In the genomic region with DNA sequence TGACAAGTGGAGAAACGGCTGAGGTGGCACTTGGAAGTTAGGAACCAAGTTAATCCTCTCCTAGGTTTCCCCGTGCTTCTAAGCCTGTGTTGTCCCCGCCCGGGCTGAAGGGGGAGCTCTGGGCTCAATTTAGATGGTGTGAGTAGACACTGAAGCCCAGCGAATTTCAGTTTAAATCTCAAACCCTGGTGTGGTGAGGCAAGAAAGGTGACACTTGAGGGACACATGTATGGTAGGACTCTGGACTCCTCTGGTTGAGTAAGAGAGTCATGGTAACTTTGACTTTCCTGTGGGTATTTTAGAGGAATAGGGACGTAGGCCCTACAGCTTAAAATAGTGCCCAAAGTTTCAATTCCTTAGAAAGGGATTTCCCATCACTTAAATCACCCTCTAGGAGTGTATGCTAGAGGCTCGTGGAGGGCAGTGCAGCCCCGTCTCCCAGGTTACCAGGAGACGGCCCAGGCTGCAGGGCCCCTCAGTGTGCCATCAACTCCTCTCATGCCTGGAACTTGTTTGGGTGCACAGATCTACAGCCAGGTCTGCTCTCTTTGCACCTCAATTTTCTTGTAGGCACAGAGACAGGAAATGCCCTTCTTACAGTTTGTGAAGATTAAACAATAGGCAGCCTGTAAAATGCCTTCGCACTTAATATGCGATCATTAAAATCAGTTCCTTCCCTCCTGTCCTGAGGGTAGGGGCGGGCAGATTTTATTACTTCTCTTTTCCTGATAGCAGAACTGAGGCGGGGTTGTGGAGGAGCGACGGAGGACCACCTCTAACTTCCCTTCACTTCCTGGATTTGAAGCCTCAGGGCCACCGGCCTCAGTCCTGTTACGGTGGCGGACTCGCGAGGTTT, we compare ENCODE assay signal across 10 cellular contexts. TPM values are rescaled to one million over a fixed set of nuclear protein-coding genes. Genes with fewer than 3 reads are reported as not detected.
DNase-seq lines count a peak whose midpoint lies in the region; ATAC-seq and TF ChIP-seq lines count a peak whose summit lies in the region.
"Had no signal": no experiment of that assay in that cellular context is flagged by ENCODE, and none has a peak within 500 bp of the region (broad histone marks: within the 10 kb centered on the region; RNA-seq: fewer than 3 reads in every experiment).

No MANE protein-coding gene starts in this region.

- H3K27me3 ChIP-seq in ascending aorta = no peaks in the 10 kb centered on the region
- peaks cover 100% of the 10 kb centered on the region for H3K27me3 ChIP-seq in iPS-18a (ENCODE audit: control insufficient read depth, insufficient read depth, low read length)

- H3K4me3 ChIP-seq in ascending aorta (peak overlapping the region in 1 of 2 donors; percentile 0), iPS-18a (ENCODE audit: low read length) (peak overlapping the region; percentile 32)

- peaks cover 0 to 12% of the 10 kb centered on the region in 2 donors for H3K4me1 ChIP-seq in ascending aorta
- peaks cover 16% of the 10 kb centered on the region for H3K4me1 ChIP-seq in iPS-18a (ENCODE audit: control insufficient read depth, low read depth, low read length)

- H3K9ac ChIP-seq in iPS-18a (ENCODE audit: low read length) = no peak overlapping the region

- H3K27ac ChIP-seq in ascending aorta (peak overlapping the region in 1 of 2 donors; percentile 4), iPS-18a (ENCODE audit: low read length) (no peak overlapping the region)

- intact Hi-C loops in ascending aorta (cut with DNase I) = loop anchor here (1.0 to 10.0 kb wide), 6 partner anchors 242 to 779 kb away; a partner anchor contains a TSS

- peak; percentile 66 to 89 (median 82) for TF ChIP-seq CTCF in ascending aorta (IDR thresholded peaks at IDR 0.05)

- no peaks in the 10 kb centered on the region for H3K36me3 ChIP-seq in ascending aorta
- H3K36me3 ChIP-seq in iPS-18a (ENCODE audit: control insufficient read depth, low read depth, low read length) = no peaks in the 10 kb centered on the region

- DNase-seq in NCI-H2029 (lab: John Stamatoyannopoulos, UW) = peak; percentile 4
- no peak for DNase-seq in NCI-H2029 treated with DMSO at 0.1 percent for 48 hours (lab: John Stamatoyannopoulos, UW)
- peak; percentile 25 for DNase-seq in NCI-H774 (lab: John Stamatoyannopoulos, UW)
- peak in 1 of 2 donors; percentile 85 for DNase-seq in ascending aorta (ENCODE audit: low spot score in 2 of 2)
- DNase-seq in stimulated activated CD4-positive, alpha-beta T cell treated with anti-CD3 and anti-CD28 coated beads, Interleukin-1b, Interleukin-23, amount 100 ng/mL, for 48 hours = peak; percentile 42

- H3K9me3 ChIP-seq in ascending aorta (no peaks in the 10 kb centered on the region), iPS-18a (ENCODE audit: control insufficient read depth, low read depth, low read length) (no peaks in the 10 kb centered on the region)

- ATAC-seq in GM19395 (IDR thresholded peaks at IDR 0.05; ENCODE audit: unreplicated experiment) = peak; percentile 65
- peak; percentile 69 for ATAC-seq in HG03196 (IDR thresholded peaks at IDR 0.05; ENCODE audit: unreplicated experiment)

RNA-seq across cellular contexts. Expression of a gene that starts 23.9 kb away (rescaled TPM):
- 6.0 TPM for total RNA-seq in ascending aorta
- total RNA-seq: CD4-positive, alpha-beta memory T cell; glomerular endothelial cell had no signal
